16 cellular contexts compared by ENCODE assay signal in genomic region chr3:11384074-11384473, GRCh38.
"Had no signal": no experiment of that assay in that cellular context is flagged by ENCODE, and none has a peak within 500 bp of the region (broad histone marks: within the 10 kb centered on the region; RNA-seq: fewer than 3 reads in every experiment).

No MANE protein-coding gene starts in this region.

- ATAC-seq: activated T-cell treated with anti-CD3 and anti-CD28 coated beads, Interleukin-2, amount 50 U/mL, for 72 hours; effector memory CD8-positive, alpha-beta T cell; foreskin keratinocyte; lower lobe of right lung; natural killer cell had no signal

- DNase-seq: activated CD4-positive, alpha-beta T cell treated with anti-CD3 and anti-CD28 coated beads, Interleukin-2, amount 50 U/mL, for 4 hours; activated effector memory CD4-positive, alpha-beta T cell treated with anti-CD3 and anti-CD28 coated beads, Interleukin-2, amount 50 U/mL, for 16 hours; activated naive CD4-positive, alpha-beta T cell treated with anti-CD3 and anti-CD28 coated beads, Interleukin-2, amount 50 U/mL, for 16 hours; activated T-cell treated with anti-CD3 and anti-CD28 coated beads, Interleukin-2, amount 50 U/mL, for 72 hours; effector memory CD8-positive, alpha-beta T cell; foreskin keratinocyte; hippocampal formation; lower lobe of right lung; natural killer cell; nucleus accumbens; posterior cingulate gyrus; stimulated activated CD4-positive, alpha-beta T cell treated with anti-CD3 and anti-CD28 coated beads, Interleukin-12 subunit alpha, Interleukin-12 subunit beta, amount 100 ng/mL, for 4 hours; stimulated activated CD4-positive, alpha-beta T cell treated with anti-CD3 and anti-CD28 coated beads, Interleukin-1b, Interleukin-23, amount 100 ng/mL, for 48 hours; stimulated activated CD8-positive, alpha-beta memory T cell treated with anti-CD3 and anti-CD28 coated beads, Interleukin-4, amount 100 ng/mL, for 48 hours; stimulated activated naive CD4-positive, alpha-beta T cell; T-helper 2 cell had no signal
